1 cellular context compared by ENCODE assay signal in genomic region chr7:102432476-102433318, GRCh38.
TF ChIP-seq lines count a peak whose summit lies in the region.

No MANE protein-coding gene starts in this region.

TF ChIP-seq in H1, 55 proteins besides CTCF, POLR2A, EP300 and RAD21:
- TF ChIP-seq E2F6 (IDR thresholded peaks at IDR 0.05) (no peak), KDM4A (IDR thresholded peaks at IDR 0.05; ENCODE audit: low read depth, low read length, severe bottlenecking) (peak; percentile 10)
